21 cellular contexts compared by ENCODE assay signal in the genomic region with DNA sequence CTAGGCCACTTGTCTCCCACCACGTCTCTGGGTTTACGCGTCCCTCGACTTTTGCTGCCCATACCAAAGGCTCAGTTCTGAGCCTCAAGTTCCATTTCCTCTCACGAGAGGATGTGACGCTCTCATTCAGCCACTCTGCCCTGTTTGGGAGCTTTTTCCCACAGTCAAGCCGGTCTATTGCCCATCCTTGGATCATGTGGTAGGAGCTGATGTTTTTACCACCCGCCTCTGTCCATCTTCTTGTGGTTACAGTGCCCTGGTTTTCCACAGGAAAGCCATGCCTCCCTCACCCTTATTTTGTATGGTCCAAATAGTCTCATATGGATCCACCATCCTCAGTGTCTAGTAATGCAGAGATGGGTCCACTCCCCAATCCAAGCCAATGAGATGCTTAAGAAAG.
"Had no signal": no experiment of that assay in that cellular context is flagged by ENCODE, and none has a peak within 500 bp of the region (broad histone marks: within the 10 kb centered on the region; RNA-seq: fewer than 3 reads in every experiment).

No MANE protein-coding gene starts in this region.

- DNase-seq: MG63, NCI-H1092, NCI-H1105 treated with DMSO at 0.1 percent for 48 hours, NCI-H1417 treated with DMSO at 0.1 percent for 48 hours, NCI-H146, NCI-H1694 treated with DMSO at 0.1 percent for 48 hours, NCI-H1930, NCI-H2081, NCI-H2107, NCI-H2227 treated with DMSO at 0.1 percent for 48 hours, NCI-H524, NCI-H526 treated with DMSO at 0.1 percent for 48 hours, NCI-H748 treated with DMSO at 0.1 percent for 48 hours, PC-3, SHP77 had no signal

- H3K4me2 ChIP-seq: KMS-11 had no signal

- H3K4me3 ChIP-seq: K562, MG63, SJSA1, SK-N-MC had no signal

- H3K9me3 ChIP-seq: MG63, SJSA1 had no signal

- H3K27ac Mint-ChIP-seq: IgD-negative memory B cell had no signal

- H3K27me3 ChIP-seq: MG63, SJSA1 had no signal

- H3K36me3 Mint-ChIP-seq: IgD-negative memory B cell had no signal

- H3K9me3 Mint-ChIP-seq: IgD-negative memory B cell had no signal

- H3K4me1 ChIP-seq: SJSA1 had no signal

- H3K4me1 Mint-ChIP-seq: IgD-negative memory B cell had no signal

- H3K27ac ChIP-seq: KMS-11, RWPE1, SJSA1, SK-N-MC had no signal

- H3K9ac ChIP-seq: KMS-11 had no signal

- H3K27me3 Mint-ChIP-seq: IgD-negative memory B cell had no signal

- ATAC-seq: PC-3 had no signal

- H3K36me3 ChIP-seq: MG63, SJSA1 had no signal

- H3K4me3 Mint-ChIP-seq: IgD-negative memory B cell had no signal
